ENCODE assay signal across 21 cellular contexts in the genomic region with DNA sequence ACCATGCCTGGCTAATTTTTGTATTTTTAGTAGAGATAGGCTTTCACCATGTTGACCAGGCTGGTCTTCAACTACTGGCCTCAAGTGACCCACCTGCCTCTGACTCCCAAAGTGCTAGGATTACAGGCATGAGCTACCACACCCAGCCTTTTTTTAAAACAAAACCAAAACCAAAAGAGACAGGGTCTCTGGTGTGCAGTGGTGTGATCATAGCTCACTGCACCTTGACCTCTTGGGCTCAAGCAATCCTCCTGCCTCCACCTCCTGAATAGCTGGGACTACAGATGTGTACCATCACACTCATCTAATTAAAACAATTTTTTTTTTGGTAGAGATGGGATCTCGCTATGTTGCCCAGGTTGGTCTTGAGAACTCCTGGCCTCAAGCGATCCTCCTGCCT.
A peak's percentile ranks its signal among the peaks of the same experiment; 100 is the strongest.
DNase-seq lines count a peak whose midpoint lies in the region; ATAC-seq, FAIRE-seq and TF ChIP-seq lines count a peak whose summit lies in the region.
"Had no signal": no experiment of that assay in that cellular context is flagged by ENCODE, and none has a peak within 500 bp of the region (broad histone marks: within the 10 kb centered on the region; RNA-seq: fewer than 3 reads in every experiment).

No MANE protein-coding gene starts in this region.

- no peak for TF ChIP-seq POLR2A in GM12891 (IDR thresholded peaks at IDR 0.05; ENCODE audit: low read depth, low read length)

- H3K27me3 Mint-ChIP-seq in activated CD4-positive, alpha-beta T cell treated with anti-CD3 and anti-CD28 coated beads, Interleukin-2, amount 10 ng/mL, durations not matched to agents 7 days and 5 days, result no peaks in the 10 kb centered on the region
- no peaks in the 10 kb centered on the region for H3K27me3 Mint-ChIP-seq in activated CD8-positive, alpha-beta T cell treated with anti-CD3 and anti-CD28 coated beads, Interleukin-2, amount 10 ng/mL, durations not matched to agents 7 days and 5 days (ENCODE audit: low read depth)
- no peaks in the 10 kb centered on the region for H3K27me3 Mint-ChIP-seq in natural killer cell (ENCODE audit: low read depth in 2 of 2)
- H3K27me3 Mint-ChIP-seq: brain had no signal

- peak overlapping the region; percentile 82 for H3K27ac Mint-ChIP-seq in activated CD4-positive, alpha-beta T cell treated with anti-CD3 and anti-CD28 coated beads, Interleukin-2, amount 10 ng/mL, durations not matched to agents 7 days and 5 days
- H3K27ac Mint-ChIP-seq in activated CD8-positive, alpha-beta T cell treated with anti-CD3 and anti-CD28 coated beads, Interleukin-2, amount 10 ng/mL, durations not matched to agents 7 days and 5 days, result peak overlapping the region; percentile 94
- H3K27ac Mint-ChIP-seq in natural killer cell, result peak overlapping the region; percentile 89 to 90

- H3K4me3 Mint-ChIP-seq in activated CD4-positive, alpha-beta T cell treated with anti-CD3 and anti-CD28 coated beads, Interleukin-2, amount 10 ng/mL, durations not matched to agents 7 days and 5 days, result peak overlapping the region; percentile 51
- H3K4me3 Mint-ChIP-seq in activated CD8-positive, alpha-beta T cell treated with anti-CD3 and anti-CD28 coated beads, Interleukin-2, amount 10 ng/mL, durations not matched to agents 7 days and 5 days, result peak overlapping the region; percentile 7
- H3K4me3 Mint-ChIP-seq in natural killer cell, result peak overlapping the region; percentile 80
- H3K4me3 Mint-ChIP-seq: brain had no signal

- DNase-seq in activated CD4-positive, alpha-beta T cell treated with anti-CD3 and anti-CD28 coated beads, Interleukin-2, amount 10 ng/mL, durations not matched to agents 7 days and 5 days, result no peak
- no peak for DNase-seq in activated CD4-positive, alpha-beta T cell treated with anti-CD3 and anti-CD28 coated beads, Interleukin-2, amount 50 U/mL, for 48 hours
- DNase-seq in GM12891 (ENCODE audit: insufficient read length, low spot score) (no peak), natural killer cell (no peak), ureter (ENCODE audit: low spot score) (no peak), NCI-H526 treated with DMSO at 0.1 percent for 48 hours (lab: John Stamatoyannopoulos, UW) (no peak)
- no peak for DNase-seq in activated CD8-positive, alpha-beta T cell treated with anti-CD3 and anti-CD28 coated beads, Interleukin-2, amount 10 ng/mL, durations not matched to agents 7 days and 5 days
- DNase-seq: activated naive CD4-positive, alpha-beta T cell treated with anti-CD3 and anti-CD28 coated beads, Interleukin-2, amount 50 U/mL, for 16 hours; DMS153; GF-D8; H7; heart right ventricle; lower lobe of right lung; NCI-H2107; NCI-H524; ovary had no signal

- FAIRE-seq in GM12891 (lab: Jason Lieb, UNC), result peak; percentile 38
- FAIRE-seq: colon, GM12892 had no signal

- POLR2A ChIA-PET in activated CD4-positive, alpha-beta T cell treated with anti-CD3 and anti-CD28 coated beads, Interleukin-2, amount 10 ng/mL, durations not matched to agents 7 days and 5 days (lab: Charles Lee), result interaction anchor here (0.8 to 0.9 kb wide), 2 partner anchors 49 kb away, joined by 3 to 8 read pairs; no protein-coding TSS in a partner anchor
- POLR2A ChIA-PET in activated CD8-positive, alpha-beta T cell treated with anti-CD3 and anti-CD28 coated beads, Interleukin-2, amount 10 ng/mL, durations not matched to agents 7 days and 5 days (lab: Charles Lee), result interaction anchor here (0.5 to 4.8 kb wide), 4 partner anchors 11 to 272 kb away, joined by 3 to 32 read pairs (median 17); no protein-coding TSS in a partner anchor

- H3K9me3 Mint-ChIP-seq in activated CD4-positive, alpha-beta T cell treated with anti-CD3 and anti-CD28 coated beads, Interleukin-2, amount 10 ng/mL, durations not matched to agents 7 days and 5 days, result no peaks in the 10 kb centered on the region
- no peaks in the 10 kb centered on the region for H3K9me3 Mint-ChIP-seq in activated CD8-positive, alpha-beta T cell treated with anti-CD3 and anti-CD28 coated beads, Interleukin-2, amount 10 ng/mL, durations not matched to agents 7 days and 5 days (ENCODE audit: insufficient read depth)
- H3K9me3 Mint-ChIP-seq in natural killer cell, result no peaks in the 10 kb centered on the region
- H3K9me3 Mint-ChIP-seq: brain had no signal

- intact Hi-C loops in natural killer cell (cut with micrococcal nuclease), result loop anchor here (5.0 kb wide), 1 partner anchor 76 kb away; a partner anchor contains a TSS

- H3K4me1 Mint-ChIP-seq in activated CD4-positive, alpha-beta T cell treated with anti-CD3 and anti-CD28 coated beads, Interleukin-2, amount 10 ng/mL, durations not matched to agents 7 days and 5 days, result peaks cover 85% of the 10 kb centered on the region
- peaks cover 83% of the 10 kb centered on the region for H3K4me1 Mint-ChIP-seq in activated CD8-positive, alpha-beta T cell treated with anti-CD3 and anti-CD28 coated beads, Interleukin-2, amount 10 ng/mL, durations not matched to agents 7 days and 5 days (ENCODE audit: low read depth)
- peaks cover 78 to 83% of the 10 kb centered on the region in 2 donors for H3K4me1 Mint-ChIP-seq in natural killer cell

- peaks cover 58% of the 10 kb centered on the region for H3K36me3 Mint-ChIP-seq in activated CD4-positive, alpha-beta T cell treated with anti-CD3 and anti-CD28 coated beads, Interleukin-2, amount 10 ng/mL, durations not matched to agents 7 days and 5 days (ENCODE audit: low read depth)
- peaks cover 52% of the 10 kb centered on the region for H3K36me3 Mint-ChIP-seq in activated CD8-positive, alpha-beta T cell treated with anti-CD3 and anti-CD28 coated beads, Interleukin-2, amount 10 ng/mL, durations not matched to agents 7 days and 5 days (ENCODE audit: low read depth)
- no peaks in the 10 kb centered on the region for H3K36me3 Mint-ChIP-seq in natural killer cell
- H3K36me3 Mint-ChIP-seq: brain had no signal

- CTCF ChIA-PET in activated CD4-positive, alpha-beta T cell treated with anti-CD3 and anti-CD28 coated beads, Interleukin-2, amount 10 ng/mL, durations not matched to agents 7 days and 5 days (lab: Charles Lee), result interaction anchor here (1.0 to 5.0 kb wide), 5 partner anchors 8 to 148 kb away, joined by 3 to 22 read pairs (median 3); no protein-coding TSS in a partner anchor
- CTCF ChIA-PET in activated CD8-positive, alpha-beta T cell treated with anti-CD3 and anti-CD28 coated beads, Interleukin-2, amount 10 ng/mL, durations not matched to agents 7 days and 5 days (lab: Charles Lee), result interaction anchor here (0.7 to 6.9 kb wide), 8 partner anchors 40 to 124 kb away, joined by 3 to 67 read pairs (median 14); no protein-coding TSS in a partner anchor

- TF ChIP-seq CTCF in natural killer cell (IDR thresholded peaks at IDR 0.05), result no peak

- no peak for ATAC-seq in activated CD8-positive, alpha-beta T cell treated with anti-CD3 and anti-CD28 coated beads, Interleukin-2, amount 10 ng/mL, durations not matched to agents 7 days and 5 days
- ATAC-seq in natural killer cell, result peak in 2 of 3 donors; percentile 36 to 50
- no peak for ATAC-seq in GM21381 (IDR thresholded peaks at IDR 0.05; ENCODE audit: unreplicated experiment)
- ATAC-seq: heart right ventricle, Right ventricle myocardium inferior had no signal

TF ChIP-seq in GM12891, 5 proteins besides CTCF, POLR2A, EP300 and RAD21:
- no peak for TF ChIP-seq POU2F2 (IDR thresholded peaks at IDR 0.05; ENCODE audit: low read depth, low read length)
- no peak for TF ChIP-seq PAX5 (IDR thresholded peaks at IDR 0.05; ENCODE audit: insufficient read depth, low read length, severe bottlenecking)
- no peak for TF ChIP-seq POLR2AphosphoS5 (IDR thresholded peaks at IDR 0.05; ENCODE audit: low read depth, low read length)
- no peak for TF ChIP-seq SPI1 (IDR thresholded peaks at IDR 0.05; ENCODE audit: low read depth, low read length)

Comparison
In these comparisons a context has a peak if more than half of its experiments do, and no peak if none do; other contexts are left out.
1. H3K4me3 Mint-ChIP-seq: peak in every context shown above with its lines; median percentile 80 in natural killer cell; 51 in activated CD4-positive, alpha-beta T cell treated with anti-CD3 and anti-CD28 coated beads, Interleukin-2, amount 10 ng/mL, durations not matched to agents 7 days and 5 days; 7 in activated CD8-positive, alpha-beta T cell treated with anti-CD3 and anti-CD28 coated beads, Interleukin-2, amount 10 ng/mL, durations not matched to agents 7 days and 5 days.
2. ATAC-seq: peak in natural killer cell (2 of 3); none in activated CD8-positive, alpha-beta T cell treated with anti-CD3 and anti-CD28 coated beads, Interleukin-2, amount 10 ng/mL, durations not matched to agents 7 days and 5 days (single experiment) and GM21381 (single experiment).
3. Peak in every context shown above with its lines, with median percentiles within 50 percentile points of each other: H3K27ac Mint-ChIP-seq.